ENCODE assay signal across 27 cellular contexts in genomic region chr6:53557005-53557715, GRCh38.
"Had no signal": no experiment of that assay in that cellular context is flagged by ENCODE, and none has a peak within 500 bp of the region (broad histone marks: within the 10 kb centered on the region; RNA-seq: fewer than 3 reads in every experiment).

No MANE protein-coding gene starts in this region.

- H3K27me3 ChIP-seq: ascending aorta, esophagus muscularis mucosa, foreskin keratinocyte, gastrocnemius medialis had no signal

- H3K4me3 ChIP-seq: ascending aorta, coronary artery, esophagus muscularis mucosa, gastrocnemius medialis had no signal

- H3K4me1 ChIP-seq: ascending aorta, esophagus muscularis mucosa, foreskin keratinocyte, gastrocnemius medialis had no signal

- DNase-seq: activated CD4-positive, alpha-beta memory T cell treated with anti-CD3 and anti-CD28 coated beads, Interleukin-2, amount 10 ng/mL, durations not matched to agents 7 days and 5 days; activated CD4-positive, alpha-beta T cell treated with anti-CD3 and anti-CD28 coated beads for 1 hour; activated CD4-positive, alpha-beta T cell treated with anti-CD3 and anti-CD28 coated beads for 4 hours; activated CD4-positive, alpha-beta T cell treated with anti-CD3 and anti-CD28 coated beads, Interleukin-2, amount 10 ng/mL, durations not matched to agents 7 days and 5 days; activated CD4-positive, alpha-beta T cell treated with anti-CD3 and anti-CD28 coated beads, Interleukin-2, amount 50 U/mL, for 4 hours; activated CD8-positive, alpha-beta memory T cell treated with anti-CD3 and anti-CD28 coated beads, Interleukin-2, amount 50 U/mL, for 48 hours; activated gamma-delta T cell; activated naive CD4-positive, alpha-beta T cell; activated naive CD4-positive, alpha-beta T cell treated with anti-CD3 and anti-CD28 coated beads, Interleukin-2, amount 10 ng/mL, durations not matched to agents 7 days and 5 days; activated naive CD8-positive, alpha-beta T cell treated with anti-CD3 and anti-CD28 coated beads, Interleukin-2, amount 10 ng/mL, durations not matched to agents 7 days and 5 days; activated T-cell treated with anti-CD3 and anti-CD28 coated beads for 4 hours; activated T-cell treated with anti-CD3 and anti-CD28 coated beads, Interleukin-2, amount 50 U/mL, for 24 hours; activated T-cell treated with anti-CD3 and anti-CD28 coated beads, Interleukin-2, amount 50 U/mL, for 72 hours; dermis blood vessel endothelial cell; effector CD4-positive, alpha-beta T cell; effector memory CD8-positive, alpha-beta T cell; erythroblast; foreskin keratinocyte; gastrocnemius medialis; glutamatergic neuron; T-helper 2 cell had no signal

- H3K36me3 ChIP-seq: ascending aorta, esophagus muscularis mucosa, gastrocnemius medialis had no signal

- ATAC-seq: activated naive CD4-positive, alpha-beta T cell treated with anti-CD3 and anti-CD28 coated beads, Interleukin-2, amount 50 U/mL, for 72 hours; activated T-cell treated with anti-CD3 and anti-CD28 coated beads, Interleukin-2, amount 50 U/mL, for 72 hours; effector memory CD8-positive, alpha-beta T cell; foreskin keratinocyte; gastrocnemius medialis; WTC11 had no signal

- H3K27ac ChIP-seq: ascending aorta, coronary artery, esophagus muscularis mucosa, foreskin keratinocyte, gastrocnemius medialis, VCaP had no signal

- H3K9me3 ChIP-seq: ascending aorta, esophagus muscularis mucosa, gastrocnemius medialis had no signal
